9 cellular contexts compared by ENCODE assay signal in the genomic region with DNA sequence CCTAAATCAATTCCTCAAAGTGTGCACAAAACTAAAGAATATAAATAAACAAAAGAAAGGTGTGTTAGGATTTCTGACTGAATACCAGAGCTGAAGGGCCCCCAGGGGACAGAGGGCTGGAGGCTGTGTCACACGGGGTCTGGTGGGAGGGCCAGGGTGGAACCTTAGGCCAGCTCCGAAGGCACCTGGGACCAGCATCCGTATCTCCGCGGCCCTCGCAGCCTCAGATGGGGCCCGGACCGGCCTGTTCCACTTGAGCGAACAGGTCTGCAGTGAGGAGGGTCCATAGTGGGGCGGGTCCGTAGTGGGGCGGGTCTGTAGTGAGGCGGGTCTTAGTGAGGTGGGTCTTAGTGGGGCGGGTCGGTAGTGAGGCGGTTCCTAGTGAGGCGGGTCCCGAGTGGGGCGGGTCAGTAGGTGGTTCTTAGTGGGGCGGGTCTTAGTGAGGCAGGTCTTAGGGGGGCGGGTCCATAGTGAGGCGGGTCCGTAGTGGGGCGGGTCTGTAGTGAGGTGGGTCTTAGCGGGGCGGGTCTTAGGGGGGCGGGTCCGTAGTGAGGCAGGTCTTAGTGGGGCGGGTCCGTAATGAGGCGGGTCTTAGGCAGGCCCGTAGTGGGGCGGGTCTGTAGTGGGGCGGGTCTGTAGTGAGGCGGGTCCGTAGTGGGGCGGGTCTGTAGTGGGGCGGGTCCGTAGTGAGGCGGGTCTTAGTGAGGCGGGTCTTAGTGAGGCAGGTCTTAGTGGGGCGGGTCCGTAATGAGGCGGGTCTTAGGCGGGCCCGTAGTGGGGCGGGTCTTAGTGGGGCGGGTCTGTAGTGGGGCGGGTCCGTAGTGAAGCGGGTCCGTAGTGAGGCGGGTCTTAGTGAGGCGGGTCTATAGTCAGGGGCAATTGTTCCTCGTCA. TPM values are rescaled to one million over a fixed set of nuclear protein-coding genes. Genes with fewer than 3 reads are reported as not detected.
DNase-seq lines count a peak whose midpoint lies in the region; ATAC-seq and TF ChIP-seq lines count a peak whose summit lies in the region.
"Had no signal": no experiment of that assay in that cellular context is flagged by ENCODE, and none has a peak within 500 bp of the region (broad histone marks: within the 10 kb centered on the region; RNA-seq: fewer than 3 reads in every experiment).

No MANE protein-coding gene starts in this region.

- H3K27ac ChIP-seq in esophagus (ENCODE audit: low read depth in 2 of 2, low read length in 1 of 2) = peak overlapping the region; percentile 74 to 79
- H3K27ac ChIP-seq in neuronal stem cell (replicated peaks; ENCODE audit: low read length) = peak overlapping the region; percentile 3
- H3K27ac ChIP-seq: thoracic aorta had no signal

- H4K8ac ChIP-seq in neuronal stem cell (ENCODE audit: low read depth, low read length) = no peak overlapping the region

- no peak overlapping the region for H3K4me3 ChIP-seq in esophagus (ENCODE audit: low read depth in 1 of 2, low read length in 2 of 2)
- H3K4me3 ChIP-seq in neuronal stem cell (ENCODE audit: low read length in 2 of 2) = no peak overlapping the region

- no peak for TF ChIP-seq CTCF in GM10248 (IDR thresholded peaks at IDR 0.05; ENCODE audit: control extremely low read depth, extremely low read depth, low read depth, missing control alignments)

- no peak overlapping the region for H2AFZ ChIP-seq in neuronal stem cell (ENCODE audit: low read length)

- no peak overlapping the region for H2BK5ac ChIP-seq in neuronal stem cell (ENCODE audit: low read length)

- peak overlapping the region; percentile 85 for H3K18ac ChIP-seq in neuronal stem cell (ENCODE audit: low read length)

- POLR2A ChIA-PET in GM10248 (lab: Yijun Ruan, JAX) = no interaction called here

- CTCF ChIA-PET in GM10248 (lab: Yijun Ruan, JAX) = interaction anchor here (0.8 to 20.3 kb wide), 6 partner anchors 10 to 117 kb away, joined by 3 to 391 read pairs (median 7); a partner anchor contains a TSS

- no peak overlapping the region for H2BK15ac ChIP-seq in neuronal stem cell (ENCODE audit: low read length)

- peak overlapping the region; percentile 6 for H3K23ac ChIP-seq in neuronal stem cell (ENCODE audit: low read depth, low read length, poor library complexity)

- H2BK12ac ChIP-seq in neuronal stem cell (ENCODE audit: low read length) = no peak overlapping the region

- H2BK120ac ChIP-seq in neuronal stem cell (ENCODE audit: low read depth, low read length) = no peak overlapping the region

- H3K4me2 ChIP-seq in neuronal stem cell (ENCODE audit: insufficient read depth, low read length, poor library complexity, severe bottlenecking) = peak overlapping the region; percentile 52

- 27 to 40% methylated on average over 47 to 55 of the region's 55 CpGs for WGBS in esophagus, 2 donors
- no CpG with 5 or more reads among the region's 55 CpGs for WGBS in neuronal stem cell (ENCODE audit: extremely low coverage in 2 of 2, insufficient read length in 2 of 2, insufficient replicate concordance in 1 of 2), 2 donors

- no peaks in the 10 kb centered on the region for H3K9me3 ChIP-seq in esophagus (ENCODE audit: control insufficient read depth in 2 of 2, insufficient read depth in 1 of 2, low read depth in 1 of 2, low read length in 1 of 2)
- no peaks in the 10 kb centered on the region for H3K9me3 ChIP-seq in neuronal stem cell (replicated peaks in 1 of 2; ENCODE audit: control insufficient read depth in 2 of 2, insufficient read depth in 1 of 2, low read depth in 1 of 2, low read length in 2 of 2)
- H3K9me3 ChIP-seq: thoracic aorta had no signal

- H3K4ac ChIP-seq in neuronal stem cell (ENCODE audit: low read length) = no peak overlapping the region

- H3K27me3 ChIP-seq in esophagus (ENCODE audit: control insufficient read depth in 1 of 2, insufficient read depth in 2 of 2, low read length in 2 of 2) (no peaks in the 10 kb centered on the region), neuronal stem cell (ENCODE audit: control insufficient read depth in 3 of 3, insufficient read depth in 3 of 3, low read depth in 1 of 3, low read length in 3 of 3) (peaks cover 0 to 2% (median 0%) of the 10 kb centered on the region in 3 experiments)

- peak overlapping the region; percentile 82 for H2AK5ac ChIP-seq in neuronal stem cell (ENCODE audit: low read depth, low read length)

- no peak for ATAC-seq in HG02798 (IDR thresholded peaks at IDR 0.05; ENCODE audit: poor library complexity, unreplicated experiment)
- ATAC-seq in GM21360 (IDR thresholded peaks at IDR 0.05; ENCODE audit: unreplicated experiment) = no peak

- no peak overlapping the region for H4K91ac ChIP-seq in neuronal stem cell (ENCODE audit: low read depth, low read length, poor library complexity)

- H3K14ac ChIP-seq in neuronal stem cell (ENCODE audit: low read length) = no peak overlapping the region

- peaks cover 17% of the 10 kb centered on the region for H3K79me1 ChIP-seq in neuronal stem cell (ENCODE audit: low read depth, low read length)

- H3K36me3 ChIP-seq in esophagus (ENCODE audit: control insufficient read depth in 2 of 2, insufficient read depth in 2 of 2, low read length in 1 of 2) (peaks cover 0 to 11% of the 10 kb centered on the region in 2 donors), neuronal stem cell (replicated peaks in 1 of 2; ENCODE audit: control insufficient read depth in 2 of 2, insufficient read depth in 2 of 2, low read length in 2 of 2) (peaks cover 7 to 9% of the 10 kb centered on the region in 2 donors)
- H3K36me3 ChIP-seq: thoracic aorta had no signal

- no peak overlapping the region for H3K9ac ChIP-seq in neuronal stem cell (ENCODE audit: low read depth, low read length, poor library complexity)

- H3K4me1 ChIP-seq in esophagus (ENCODE audit: control insufficient read depth in 2 of 2, insufficient read depth in 2 of 2, low read length in 1 of 2) = peaks cover 0 to 44% of the 10 kb centered on the region in 2 donors
- H3K4me1 ChIP-seq in neuronal stem cell (ENCODE audit: control insufficient read depth in 2 of 2, insufficient read depth in 1 of 2, low read depth in 1 of 2, low read length in 2 of 2) = peaks cover 10 to 29% of the 10 kb centered on the region in 2 donors

- DNase-seq in GM10248 (ENCODE audit: extremely low spot score) (peak; percentile 61), NCI-H82 (lab: John Stamatoyannopoulos, UW) (peak; percentile 99), neuronal stem cell (ENCODE audit: low spot score) (peak; percentile 80), GDM1 (lab: John Stamatoyannopoulos, UW) (no peak)
- no peak for DNase-seq in activated CD8-positive, alpha-beta memory T cell treated with anti-CD3 and anti-CD28 coated beads, Interleukin-2, amount 50 U/mL, for 4 hours

RNA-seq across cellular contexts. Expression of a gene that starts 15.1 kb away (rescaled TPM):
- polyA plus RNA-seq in esophagus = 1 to 10 TPM; 4.5 to 6.3 TPM
- polyA plus RNA-seq in neuronal stem cell (2013, experiment 1 of 2) = 1.7 TPM
- polyA plus RNA-seq in neuronal stem cell (2013, experiment 2 of 2) = 1.5 TPM

RNA-seq across cellular contexts. Expression of a gene that starts 28.5 kb away (rescaled TPM):
- polyA plus RNA-seq in esophagus = 1 to 10 TPM in 1 of 2 donors, under 1 TPM in 1; 0.81 to 1.1 TPM
- polyA plus RNA-seq in neuronal stem cell (2013, experiment 1 of 2) = 0.63 TPM
- 0.66 TPM for polyA plus RNA-seq in neuronal stem cell (2013, experiment 2 of 2)

Comparison
In these comparisons a context has a peak if more than half of its experiments do, and no peak if none do; other contexts are left out.
1. DNase-seq: peak in GM10248 (single experiment), NCI-H82 (single experiment) and neuronal stem cell (single experiment); none in activated CD8-positive, alpha-beta memory T cell treated with anti-CD3 and anti-CD28 coated beads, Interleukin-2, amount 50 U/mL, for 4 hours (single experiment) and GDM1 (single experiment).